ENCODE assay signal across 11 cellular contexts in genomic region chr15:30065025-30065801, GRCh38. TPM values are rescaled to one million over a fixed set of nuclear protein-coding genes. Genes with fewer than 3 reads are reported as not detected.
DNase-seq lines count a peak whose midpoint lies in the region; TF ChIP-seq lines count a peak whose summit lies in the region.
"Had no signal": no experiment of that assay in that cellular context is flagged by ENCODE, and none has a peak within 500 bp of the region (broad histone marks: within the 10 kb centered on the region; RNA-seq: fewer than 3 reads in every experiment).

No MANE protein-coding gene starts in this region.

- no peaks in the 10 kb centered on the region for H3K9me3 Mint-ChIP-seq in endothelial cell (ENCODE audit: unreplicated experiment)

- no peaks in the 10 kb centered on the region for H3K79me2 ChIP-seq in osteoblast (ENCODE audit: insufficient read depth, low read length)

- H3K27ac Mint-ChIP-seq in endothelial cell (ENCODE audit: unreplicated experiment), result no peak overlapping the region

- H3K4me1 ChIP-seq in osteoblast (ENCODE audit: insufficient read depth, low read length), result peaks cover 27% of the 10 kb centered on the region
- H3K4me1 ChIP-seq: ascending aorta had no signal

- intact Hi-C loops in posterior cingulate gyrus (cut with DNase I), result no loop called here

- peaks cover under 1% of the 10 kb centered on the region for H3K27me3 Mint-ChIP-seq in endothelial cell (ENCODE audit: unreplicated experiment)

- peak overlapping the region; percentile 15 for H2AFZ ChIP-seq in osteoblast (ENCODE audit: low read length)

- H3K27ac ChIP-seq in epithelial cell of prostate (peak overlapping the region; percentile 51), osteoblast (ENCODE audit: low read depth, low read length) (peak overlapping the region; percentile 34)
- H3K27ac ChIP-seq: ascending aorta had no signal

- no peak overlapping the region for H3K4me3 Mint-ChIP-seq in endothelial cell (ENCODE audit: unreplicated experiment)

- POLR2A ChIA-PET in BJ (lab: Charles Lee), result no interaction called here

- no peak for TF ChIP-seq CTCF in BJ (IDR thresholded peaks at IDR 0.05; ENCODE audit: insufficient read depth, low read depth, low read length)
- TF ChIP-seq CTCF in osteoblast (IDR thresholded peaks at IDR 0.05; ENCODE audit: extremely low read depth, low read depth, low read length), result no peak
- TF ChIP-seq CTCF in endothelial cell (IDR thresholded peaks at IDR 0.05; ENCODE audit: unreplicated experiment), result no peak

- H3K9me3 ChIP-seq in osteoblast (ENCODE audit: low read depth, low read length), result no peaks in the 10 kb centered on the region
- H3K9me3 ChIP-seq: ascending aorta had no signal

- H4K20me1 ChIP-seq in osteoblast (ENCODE audit: insufficient read depth, low read length), result no peaks in the 10 kb centered on the region

- no peaks in the 10 kb centered on the region for H3K36me3 Mint-ChIP-seq in endothelial cell (ENCODE audit: low read depth, unreplicated experiment)

- H3K4me1 Mint-ChIP-seq in endothelial cell (ENCODE audit: unreplicated experiment), result peaks cover 15% of the 10 kb centered on the region

- CTCF ChIA-PET in BJ (lab: Yijun Ruan, JAX), result interaction anchor here (1.3 kb wide), 1 partner anchor 9 kb away, joined by 4 read pairs; no protein-coding TSS in a partner anchor

- peaks cover 15% of the 10 kb centered on the region for H3K27me3 ChIP-seq in BJ (ENCODE audit: control insufficient read depth, insufficient read depth, low read length)
- H3K27me3 ChIP-seq in osteoblast (ENCODE audit: insufficient read depth, low read length), result peaks cover 18% of the 10 kb centered on the region
- H3K27me3 ChIP-seq: ascending aorta had no signal

- peak overlapping the region; percentile 75 for H3K4me2 ChIP-seq in osteoblast (ENCODE audit: insufficient read depth, low read length)

- H3K36me3 ChIP-seq in BJ (ENCODE audit: control insufficient read depth, insufficient read depth, low read length), result no peaks in the 10 kb centered on the region
- no peaks in the 10 kb centered on the region for H3K36me3 ChIP-seq in osteoblast (ENCODE audit: insufficient read depth, low read length)
- H3K36me3 ChIP-seq: ascending aorta had no signal

- H3K4me3 ChIP-seq in BJ (ENCODE audit: low read depth, low read length) (peak overlapping the region; percentile 18), osteoblast (ENCODE audit: insufficient read depth, low read length) (peak overlapping the region; percentile 46)
- H3K4me3 ChIP-seq: ascending aorta had no signal

- DNase-seq in BJ (ENCODE audit: low read depth) (peak; percentile 88), NCI-H2029 (lab: John Stamatoyannopoulos, UW) (peak; percentile 15), epithelial cell of prostate (ENCODE audit: low read depth, low spot score) (peak; percentile 34), osteoblast (ENCODE audit: insufficient read length, low spot score, missing footprints) (peak; percentile 91), endothelial cell (ENCODE audit: low spot score) (no peak), posterior cingulate gyrus (no peak), AML-193 (lab: John Stamatoyannopoulos, UW) (no peak)
- DNase-seq in stimulated activated CD4-positive, alpha-beta T cell treated with anti-CD3 and anti-CD28 coated beads, Interleukin-4, amount 100 ng/mL, for 4 hours, result no peak
- DNase-seq: stimulated activated CD4-positive, alpha-beta T cell treated with anti-CD3 and anti-CD28 coated beads, Interleukin-2, amount 100 ng/mL, for 48 hours had no signal

RNA-seq across cellular contexts. Expression of gene GOLGA8J, which starts 17.5 kb away (rescaled TPM):
- polyA plus RNA-seq in BJ (2011; rRNA removed), result not detected in 2 replicates
- not detected in 2 replicates for polyA minus RNA-seq in BJ (2011; rRNA and poly(A)+ RNA removed)
- total RNA-seq in osteoblast (0.29 TPM in 1 of 2 replicates, not detected in the other), endothelial cell (ENCODE audit: unreplicated experiment) (not detected)
- total RNA-seq: OCI-LY7 had no signal

Comparison
In these comparisons a context has a peak if more than half of its experiments do, and no peak if none do; other contexts are left out.
1. DNase-seq: peak in BJ (single experiment), NCI-H2029 (single experiment), epithelial cell of prostate (single experiment) and osteoblast (single experiment); none in stimulated activated CD4-positive, alpha-beta T cell treated with anti-CD3 and anti-CD28 coated beads, Interleukin-4, amount 100 ng/mL, for 4 hours (0 of 2), endothelial cell (single experiment), posterior cingulate gyrus (0 of 10) and AML-193 (0 of 2).